In genomic region chr12:130764475-130765185, GRCh38 we compare ENCODE assay signal across 11 cellular contexts. TPM values are rescaled to one million over a fixed set of nuclear protein-coding genes. Genes with fewer than 3 reads are reported as not detected.
DNase-seq lines count a peak whose midpoint lies in the region; ATAC-seq, FAIRE-seq and TF ChIP-seq lines count a peak whose summit lies in the region.
"Had no signal": no experiment of that assay in that cellular context is flagged by ENCODE, and none has a peak within 500 bp of the region (broad histone marks: within the 10 kb centered on the region; RNA-seq: fewer than 3 reads in every experiment).

No MANE protein-coding gene starts in this region.

- no peak overlapping the region for H3K4me2 ChIP-seq in GM12878 (ENCODE audit: control insufficient read depth, insufficient read depth)

- TF ChIP-seq EP300 in GM12878 (IDR thresholded peaks at IDR 0.05; ENCODE audit: borderline replicate concordance in 1 of 2, control insufficient read depth in 1 of 2, low read depth in 2 of 2, low read length in 2 of 2) (no peak), sigmoid colon (IDR thresholded peaks at IDR 0.05) (no peak)

- intact Hi-C loops in GM12878 (cut with micrococcal nuclease; ENCODE audit: unreplicated experiment) (loop anchor here (5.0 kb wide), 1 partner anchor 368 kb away; no protein-coding TSS in a partner anchor), sigmoid colon (cut with DNase I) (no loop called here)

- no peak overlapping the region for H2AFZ ChIP-seq in GM12878 (ENCODE audit: control insufficient read depth, low read depth, low read length)
- H2AFZ ChIP-seq: parathyroid adenoma had no signal

- peak; percentile 72 for DNase-seq in activated CD8-positive, alpha-beta memory T cell treated with anti-CD3 and anti-CD28 coated beads, Interleukin-2, amount 50 U/mL, for 48 hours
- no peak for DNase-seq in activated CD8-positive, alpha-beta memory T cell treated with anti-CD3 and anti-CD28 coated beads for 24 hours
- DNase-seq in NB4 (ENCODE audit: low read depth) (peak; percentile 53), GM12878 (ENCODE audit: low read depth, low spot score) (peak; percentile 59), sigmoid colon (peak; percentile 28), NCI-H2081 (lab: John Stamatoyannopoulos, UW) (no peak), NCI-H2029 treated with DMSO at 0.1 percent for 48 hours (lab: John Stamatoyannopoulos, UW) (no peak), anterior cingulate cortex (lab: John Stamatoyannopoulos, UW) (no peak)
- DNase-seq: NCI-H1105 treated with DMSO at 0.1 percent for 48 hours had no signal

- H3K4me3 ChIP-seq in NB4 (ENCODE audit: low read depth, low read length) = no peak overlapping the region
- no peak overlapping the region for H3K4me3 ChIP-seq in GM12878
- H3K4me3 ChIP-seq in sigmoid colon = no peak overlapping the region

- H3K4me1 ChIP-seq in GM12878 (ENCODE audit: control insufficient read depth, insufficient read depth, low read length) (no peaks in the 10 kb centered on the region; the same call in 1 of the 2 replicates), sigmoid colon (no peaks in the 10 kb centered on the region)
- H3K4me1 ChIP-seq: parathyroid adenoma had no signal

- RAD21 ChIA-PET in GM12878 (lab: Charles Lee; ENCODE audit: unreplicated experiment) = no interaction called here

- H3K9ac ChIP-seq in GM12878 (ENCODE audit: control insufficient read depth, insufficient read depth, low read length) = no peak overlapping the region
- H3K9ac ChIP-seq: parathyroid adenoma had no signal

- SMC1A ChIA-PET in GM12878 (lab: Charles Lee; ENCODE audit: uncharacterized antibody, unreplicated experiment) = no interaction called here

- H3K36me3 ChIP-seq in GM12878 (ENCODE audit: control insufficient read depth in 2 of 2, insufficient read depth in 2 of 2, low read length in 1 of 2) (no peaks in the 10 kb centered on the region), sigmoid colon (no peaks in the 10 kb centered on the region)

- no peak for TF ChIP-seq RAD21 in GM12878 (IDR thresholded peaks at IDR 0.05; ENCODE audit: insufficient read depth, low read depth, low read length)

- H3K27me3 ChIP-seq in GM12878 (replicated peaks in 1 of 2; ENCODE audit: control insufficient read depth in 2 of 2, insufficient read depth in 2 of 2, low read length in 1 of 2) (no peaks in the 10 kb centered on the region; a peak in 1 of 4 replicates), sigmoid colon (peaks cover 0 to 26% (median 8%) of the 10 kb centered on the region in 3 donors)

- H3K79me2 ChIP-seq in GM12878 (ENCODE audit: control insufficient read depth, insufficient read depth, low read length) = no peaks in the 10 kb centered on the region
- H3K79me2 ChIP-seq: parathyroid adenoma had no signal

- H4K20me1 ChIP-seq in GM12878 (ENCODE audit: control insufficient read depth, insufficient read depth) = no peaks in the 10 kb centered on the region

- H3K27ac ChIP-seq in GM12878 (ENCODE audit: control insufficient read depth, insufficient read depth) = no peak overlapping the region
- H3K27ac ChIP-seq in sigmoid colon = no peak overlapping the region
- H3K27ac ChIP-seq: parathyroid adenoma had no signal

- in situ Hi-C loops in GM12878 (cut with MboI) = loop anchor here (5.0 kb wide), 1 partner anchor 53 kb away; no protein-coding TSS in a partner anchor

- TF ChIP-seq CTCF in NB4 (IDR thresholded peaks at IDR 0.05; ENCODE audit: low read depth, low read length) (no peak), GM12878 (IDR thresholded peaks at IDR 0.05 in 2 of 3, conservative IDR thresholded peaks at IDR 0.05 in 1 of 3; ENCODE audit: control insufficient read depth in 2 of 3, extremely low read depth in 1 of 3, insufficient read depth in 1 of 3, low read depth in 3 of 3, low read length in 3 of 3) (no peak), sigmoid colon (IDR thresholded peaks at IDR 0.05) (no peak)

- no peak for FAIRE-seq in GM12878 (lab: Jason Lieb, UNC)

- H3K9me3 ChIP-seq in GM12878 (replicated peaks; ENCODE audit: control insufficient read depth, insufficient read depth, low read length) (peaks cover 7% of the 10 kb centered on the region; the same call in 2 of the 3 replicates), sigmoid colon (no peaks in the 10 kb centered on the region)

- TF ChIP-seq POLR2A in NB4 (IDR thresholded peaks at IDR 0.05; ENCODE audit: extremely low read depth, insufficient read length) (no peak), GM12878 (IDR thresholded peaks at IDR 0.05; ENCODE audit: low read depth, low read length) (no peak), sigmoid colon (IDR thresholded peaks at IDR 0.05) (no peak)

- BruUV-seq in GM12878 (replicated peaks; lab: Mats Ljungman, UMichigan) = no TSS peak

- ATAC-seq in GM12878 = no peak

- POLR2A ChIA-PET in GM12878 (lab: Charles Lee) = no interaction called here

- 69% methylated on average over 14 of the region's 14 CpGs for WGBS in GM12878 (ENCODE audit: insufficient coverage, insufficient replicate concordance, low lambda C conversion rate, missing lambda C conversion rate)
- WGBS in sigmoid colon, 2 donors = 76 to 83% methylated on average over 14 of the region's 14 CpGs

- CTCF ChIA-PET in GM12878 (lab: Yijun Ruan, JAX) = no interaction called here

TF ChIP-seq in GM12878, 131 proteins besides CTCF, POLR2A, EP300 and RAD21 (continues in another document):
- TF ChIP-seq MYB (IDR thresholded peaks at IDR 0.05; ENCODE audit: borderline replicate concordance, low read depth, low read length) (no peak), HDAC2 (IDR thresholded peaks at IDR 0.05) (no peak), ATF3 (IDR thresholded peaks at IDR 0.05; ENCODE audit: borderline replicate concordance, extremely low read depth, low read depth, low read length) (no peak), REST (IDR thresholded peaks at IDR 0.05; ENCODE audit: low read depth, low read length) (no peak), PML (IDR thresholded peaks at IDR 0.05; ENCODE audit: low read length) (no peak)
- TF ChIP-seq, protein P1, sequence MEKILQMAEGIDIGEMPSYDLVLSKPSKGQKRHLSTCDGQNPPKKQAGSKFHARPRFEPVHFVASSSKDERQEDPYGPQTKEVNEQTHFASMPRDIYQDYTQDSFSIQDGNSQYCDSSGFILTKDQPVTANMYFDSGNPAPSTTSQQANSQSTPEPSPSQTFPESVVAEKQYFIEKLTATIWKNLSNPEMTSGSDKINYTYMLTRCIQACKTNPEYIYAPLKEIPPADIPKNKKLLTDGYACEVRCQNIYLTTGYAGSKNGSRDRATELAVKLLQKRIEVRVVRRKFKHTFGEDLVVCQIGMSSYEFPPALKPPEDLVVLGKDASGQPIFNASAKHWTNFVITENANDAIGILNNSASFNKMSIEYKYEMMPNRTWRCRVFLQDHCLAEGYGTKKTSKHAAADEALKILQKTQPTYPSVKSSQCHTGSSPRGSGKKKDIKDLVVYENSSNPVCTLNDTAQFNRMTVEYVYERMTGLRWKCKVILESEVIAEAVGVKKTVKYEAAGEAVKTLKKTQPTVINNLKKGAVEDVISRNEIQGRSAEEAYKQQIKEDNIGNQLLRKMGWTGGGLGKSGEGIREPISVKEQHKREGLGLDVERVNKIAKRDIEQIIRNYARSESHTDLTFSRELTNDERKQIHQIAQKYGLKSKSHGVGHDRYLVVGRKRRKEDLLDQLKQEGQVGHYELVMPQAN (conservative IDR thresholded peaks at IDR 0.05) = no peak

RNA-seq across cellular contexts. Expression of gene RIMBP2, which starts 48.5 kb away (rescaled TPM):
- total RNA-seq in GM12878 (2013; cell fraction: nucleolus; rRNA removed) = 139 and 149 TPM in 2 replicates
- total RNA-seq in GM12878 (2014; rRNA removed) = 0.06 and 0.22 TPM in 2 replicates
- total RNA-seq in GM12878 (2014; rRNA removed; fragmentation: Illumina TruSeq; extraction: Trizol) = 0.04 and 0.09 TPM in 2 replicates
- total RNA-seq in GM12878 (2021) = 0.41 and 0.43 TPM in 2 replicates
- 1.8 TPM for polyA plus RNA-seq in GM12878 (2011; ENCODE audit: low read depth)
- 1.4 and 2.9 TPM in 2 replicates for polyA plus RNA-seq in GM12878 (2011; rRNA removed)
- polyA plus RNA-seq in GM12878 (2011; cell fraction: cytosol; rRNA removed) = 1.4 and 1.5 TPM in 2 replicates
- 9.4 and 9.6 TPM in 2 replicates for polyA plus RNA-seq in GM12878 (2011; cell fraction: nucleus; rRNA removed)
- 2.9 and 4.5 TPM in 2 replicates for polyA plus RNA-seq in GM12878 (2012)
- 0.07 TPM in 1 of 2 replicates, not detected in the other for polyA plus RNA-seq in GM12878 (2014; fragmentation: Illumina TruSeq; extraction: Trizol)
- under 1 TPM in 1 of 2 experiments, not detected in 1; 0.04 TPM for polyA plus RNA-seq in GM12878 (2014; fragmentation: Nextera tagmentation; extraction: Ambion mirVana)
- 0.08 and 0.11 TPM in 2 replicates for polyA plus RNA-seq in GM12878 (2014; rRNA removed)
- polyA plus RNA-seq in GM12878 (2016; fragmentation: Nextera tagmentation; extraction: Ambion mirVana) = under 1 TPM; 0.06 to 0.24 TPM
- polyA minus RNA-seq in GM12878 (2011; rRNA and poly(A)+ RNA removed) = 2.0 and 3.5 TPM in 2 replicates
- 0.52 and 0.80 TPM in 2 replicates for polyA minus RNA-seq in GM12878 (2011; cell fraction: cytosol; rRNA and poly(A)+ RNA removed)
- polyA minus RNA-seq in GM12878 (2011; cell fraction: nucleus; rRNA and poly(A)+ RNA removed) = 1.8 and 6.6 TPM in 2 replicates
- 1 to 10 TPM; 1.2 to 5.5 (median 2.7) TPM for total RNA-seq in sigmoid colon
- polyA plus RNA-seq in sigmoid colon = 1 to 10 TPM in 1 of 3 donors, under 1 TPM in 2; under 0.01 to 1.7 (median 0.23) TPM
- polyA plus RNA-seq: CD4-positive, alpha-beta memory T cell had no signal

Comparison
In these comparisons a context has a peak if more than half of its experiments do, and no peak if none do; other contexts are left out.
1. DNase-seq: peak in activated CD8-positive, alpha-beta memory T cell treated with anti-CD3 and anti-CD28 coated beads, Interleukin-2, amount 50 U/mL, for 48 hours (single experiment), NB4 (single experiment), GM12878 (single experiment) and sigmoid colon (single experiment); none in activated CD8-positive, alpha-beta memory T cell treated with anti-CD3 and anti-CD28 coated beads for 24 hours (single experiment), NCI-H2081 (0 of 2), NCI-H2029 treated with DMSO at 0.1 percent for 48 hours (single experiment) and anterior cingulate cortex (0 of 58).